18 cellular contexts compared by ENCODE assay signal in the genomic region with DNA sequence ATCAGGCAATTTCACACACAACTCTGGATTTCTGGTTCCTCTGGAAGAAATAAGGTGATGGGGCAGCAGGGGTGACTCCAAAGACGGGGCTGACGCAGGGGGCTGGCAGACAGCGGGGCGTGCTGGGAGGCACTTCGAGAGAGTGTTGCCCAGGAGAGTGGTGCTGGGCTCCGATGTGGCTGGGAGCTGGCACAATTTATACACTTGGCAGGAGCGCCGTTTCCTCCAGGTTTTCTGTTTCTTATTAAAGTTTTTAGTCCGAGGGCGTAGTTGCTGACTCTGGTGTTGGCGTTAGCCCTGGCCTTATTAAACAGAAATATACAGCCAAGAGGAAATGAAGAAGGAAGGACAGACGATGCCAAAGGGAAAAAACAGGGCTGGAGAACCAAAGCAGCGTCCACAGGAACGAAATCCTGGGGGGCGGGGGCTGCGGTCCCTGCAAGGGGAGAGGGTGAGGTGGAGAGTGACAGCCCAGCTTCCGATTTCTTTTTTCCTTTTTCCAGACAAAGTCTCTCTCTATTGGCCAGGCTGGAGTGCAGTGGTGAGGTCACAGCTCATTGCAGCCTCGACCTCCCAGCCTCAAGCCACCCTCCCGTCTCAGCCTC.
A peak's percentile ranks its signal among the peaks of the same experiment; 100 is the strongest.
DNase-seq lines count a peak whose midpoint lies in the region; ATAC-seq, FAIRE-seq and TF ChIP-seq lines count a peak whose summit lies in the region.
"Had no signal": no experiment of that assay in that cellular context is flagged by ENCODE, and none has a peak within 500 bp of the region (broad histone marks: within the 10 kb centered on the region; RNA-seq: fewer than 3 reads in every experiment).

No MANE protein-coding gene starts in this region.

- no peak overlapping the region for H3K4me2 ChIP-seq in HepG2 (ENCODE audit: low read depth, low read length)
- H3K4me2 ChIP-seq in OCI-LY7 (ENCODE audit: low read length), result no peak overlapping the region

- H3K27ac ChIP-seq in liver (ENCODE audit: low read depth in 1 of 2, low read length in 2 of 2), result peak overlapping the region; percentile 36 to 42
- no peak overlapping the region for H3K27ac ChIP-seq in HepG2 (ENCODE audit: extremely low read length, insufficient read depth, low read length)
- H3K27ac ChIP-seq in OCI-LY7 (ENCODE audit: low read depth, low read length, poor library complexity, severe bottlenecking), result no peak overlapping the region
- H3K27ac ChIP-seq: tibial artery had no signal

- BruUV-seq in HepG2 (replicated peaks; lab: Mats Ljungman, UMichigan) (no TSS peak), OCI-LY7 (replicated peaks; lab: Mats Ljungman, UMichigan) (no TSS peak)

- H3K4me1 ChIP-seq in liver (ENCODE audit: control insufficient read depth in 4 of 4, insufficient read depth in 4 of 4, low read length in 3 of 4) (no peaks in the 10 kb centered on the region), HepG2 (ENCODE audit: insufficient read depth, low read length) (no peaks in the 10 kb centered on the region), OCI-LY7 (ENCODE audit: insufficient read depth, low read length, poor library complexity, severe bottlenecking) (no peaks in the 10 kb centered on the region)
- H3K4me1 ChIP-seq: HAP-1, Peyer's patch had no signal

- WGBS in liver, result 71% methylated on average over 19 of the region's 19 CpGs
- WGBS in HepG2 (ENCODE audit: low lambda C conversion rate), result 46% methylated on average over 19 of the region's 19 CpGs

- intact Hi-C loops in HepG2 (cut with micrococcal nuclease; ENCODE audit: unreplicated experiment), result no loop called here
- intact Hi-C loops in OCI-LY7 (cut with micrococcal nuclease; ENCODE audit: unreplicated experiment), result no loop called here

- CTCF ChIA-PET in HepG2 (lab: Yijun Ruan, JAX; ENCODE audit: low intra/inter-chr PET ratio, low total read pairs), result no interaction called here
- CTCF ChIA-PET in OCI-LY7 (lab: Charles Lee; ENCODE audit: unreplicated experiment), result no interaction called here

- TF ChIP-seq CTCF in liver (IDR thresholded peaks at IDR 0.05; ENCODE audit: low read depth, low read length, missing input control) (no peak), HepG2 (CRISPR knock-in tag; IDR thresholded peaks at IDR 0.05) (no peak), OCI-LY7 (conservative IDR thresholded peaks at IDR 0.05; ENCODE audit: low read length) (no peak)

- in situ Hi-C loops in HepG2 (cut with HindIII; ENCODE audit: extremely low pct_ligation_motif_present, low pct_unique_long_range_greater_than_20kb), result no loop called here

- H4K20me1 ChIP-seq in HepG2 (ENCODE audit: insufficient read depth, low read length) (no peaks in the 10 kb centered on the region), OCI-LY7 (ENCODE audit: insufficient read depth, low read length) (no peaks in the 10 kb centered on the region)

- H3K27me3 ChIP-seq in liver (ENCODE audit: control insufficient read depth in 4 of 4, insufficient read depth in 4 of 4, low read length in 3 of 4), result no peaks in the 10 kb centered on the region
- H3K27me3 ChIP-seq in HepG2 (ENCODE audit: control insufficient read depth in 1 of 2, insufficient read depth in 2 of 2, low read length in 2 of 2), result peaks cover 0 to 28% of the 10 kb centered on the region in 2 experiments; a peak in 3 of 5 replicates
- H3K27me3 ChIP-seq: Peyer's patch had no signal

- H3K9ac ChIP-seq in liver (ENCODE audit: low read depth in 1 of 2, low read length in 2 of 2) (no peak overlapping the region), HepG2 (ENCODE audit: insufficient read depth, low read depth, low read length) (no peak overlapping the region)

- no peaks in the 10 kb centered on the region for H3K36me3 ChIP-seq in liver (ENCODE audit: control insufficient read depth in 4 of 4, insufficient read depth in 3 of 4, low read depth in 1 of 4, low read length in 3 of 4)
- H3K36me3 ChIP-seq in HepG2 (replicated peaks in 1 of 2; ENCODE audit: control insufficient read depth in 1 of 2, insufficient read depth in 2 of 2, low read length in 2 of 2), result no peaks in the 10 kb centered on the region
- H3K36me3 ChIP-seq in OCI-LY7 (ENCODE audit: insufficient read depth, low read length), result no peaks in the 10 kb centered on the region
- H3K36me3 ChIP-seq: HAP-1, Peyer's patch, tibial artery had no signal

- ATAC-seq in HepG2 (no peak), GM18520 (IDR thresholded peaks at IDR 0.05; ENCODE audit: unreplicated experiment) (no peak), HG03159 (IDR thresholded peaks at IDR 0.05; ENCODE audit: unreplicated experiment) (no peak)
- ATAC-seq: GM12878 had no signal

- no peak for FAIRE-seq in HepG2 (lab: Jason Lieb, UNC)
- FAIRE-seq: GM12878, keratinocyte had no signal

- no peaks in the 10 kb centered on the region for H3K9me3 ChIP-seq in liver (ENCODE audit: control insufficient read depth in 4 of 4, low read length in 3 of 4)
- H3K9me3 ChIP-seq in HepG2 (ENCODE audit: low read length), result no peaks in the 10 kb centered on the region
- no peaks in the 10 kb centered on the region for H3K9me3 ChIP-seq in OCI-LY7 (ENCODE audit: low read length)
- H3K9me3 ChIP-seq: HAP-1, Peyer's patch, tibial artery had no signal

- H3K4me3 ChIP-seq in liver (ENCODE audit: low read depth in 1 of 3, low read length in 3 of 3) (no peak overlapping the region), HepG2 (replicated peaks in 1 of 3; ENCODE audit: insufficient read depth in 1 of 3, low read depth in 2 of 3, low read length in 3 of 3) (no peak overlapping the region), OCI-LY7 (ENCODE audit: low read depth, low read length, poor library complexity, severe bottlenecking) (no peak overlapping the region)
- H3K4me3 ChIP-seq: GM12878, HAP-1, Peyer's patch, tibial artery had no signal

- TF ChIP-seq RAD21 in liver (IDR thresholded peaks at IDR 0.05) (no peak), HepG2 (CRISPR knock-in tag; IDR thresholded peaks at IDR 0.05) (no peak)

- no peak for TF ChIP-seq EP300 in HepG2 (IDR thresholded peaks at IDR 0.05; ENCODE audit: low read depth in 2 of 2, low read length in 2 of 2)
- no peak for TF ChIP-seq EP300 in HepG2 (CRISPR knock-in tag; IDR thresholded peaks at IDR 0.05; ENCODE audit: borderline replicate concordance)

- TF ChIP-seq POLR2A in HepG2 (IDR thresholded peaks at IDR 0.05; ENCODE audit: insufficient read depth in 1 of 2, low read depth in 2 of 2, low read length in 2 of 2), result no peak

- POLR2A ChIA-PET in HepG2 (lab: Yijun Ruan, JAX) (no interaction called here), OCI-LY7 (lab: Charles Lee) (no interaction called here)

- DNase-seq in HepG2 (ENCODE audit: low spot score) (no peak), globus pallidus (ENCODE audit: low spot score) (peak; percentile 37), pons (ENCODE audit: low spot score) (peak; percentile 27), COLO829 (ENCODE audit: low spot score) (no peak), OCI-LY7 (ENCODE audit: low spot score) (no peak)
- DNase-seq: COR-L47, dermis blood vessel endothelial cell, MV-4-11, NCI-H2081 treated with DMSO at 0.1 percent for 48 hours, NCI-H526 treated with DMSO at 0.1 percent for 48 hours, Peyer's patch, tibial artery had no signal

- H3K79me2 ChIP-seq in HepG2 (ENCODE audit: insufficient read depth, low read length), result no peaks in the 10 kb centered on the region
- no peaks in the 10 kb centered on the region for H3K79me2 ChIP-seq in OCI-LY7 (ENCODE audit: insufficient read depth, low read depth, low read length)

- H2AFZ ChIP-seq in HepG2 (ENCODE audit: low read length) (no peak overlapping the region), OCI-LY7 (ENCODE audit: low read length) (no peak overlapping the region)

- H3K9me2 ChIP-seq in OCI-LY7 (ENCODE audit: insufficient read depth, low read length), result no peaks in the 10 kb centered on the region

TF ChIP-seq in liver, 16 proteins besides CTCF, POLR2A, EP300 and RAD21 (continues in another document):
- TF ChIP-seq, protein P1, sequence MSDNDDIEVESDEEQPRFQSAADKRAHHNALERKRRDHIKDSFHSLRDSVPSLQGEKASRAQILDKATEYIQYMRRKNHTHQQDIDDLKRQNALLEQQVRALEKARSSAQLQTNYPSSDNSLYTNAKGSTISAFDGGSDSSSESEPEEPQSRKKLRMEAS (IDR thresholded peaks at IDR 0.05), result no peak
- TF ChIP-seq YY1 (IDR thresholded peaks at IDR 0.05) (no peak), ATF3 (IDR thresholded peaks at IDR 0.05) (no peak), FOXA2 (IDR thresholded peaks at IDR 0.05) (no peak), NR2F2 (IDR thresholded peaks at IDR 0.05) (peak; percentile 23)

TF ChIP-seq in HepG2, 621 proteins besides CTCF, POLR2A, EP300 and RAD21 (continues in another document):
- TF ChIP-seq SIN3A (IDR thresholded peaks at IDR 0.05; ENCODE audit: borderline replicate concordance, low read depth, low read length) (no peak), CBX2 (IDR thresholded peaks at IDR 0.05; ENCODE audit: low read depth, low read length) (no peak), CBX2 (CRISPR knock-in tag; IDR thresholded peaks at IDR 0.05; ENCODE audit: low read depth) (no peak), ZNF850 (CRISPR knock-in tag; conservative IDR thresholded peaks at IDR 0.05) (no peak), ZNF883 (CRISPR knock-in tag; IDR thresholded peaks at IDR 0.05; ENCODE audit: not compliant biosample characterization) (no peak)
- TF ChIP-seq, protein P2, sequence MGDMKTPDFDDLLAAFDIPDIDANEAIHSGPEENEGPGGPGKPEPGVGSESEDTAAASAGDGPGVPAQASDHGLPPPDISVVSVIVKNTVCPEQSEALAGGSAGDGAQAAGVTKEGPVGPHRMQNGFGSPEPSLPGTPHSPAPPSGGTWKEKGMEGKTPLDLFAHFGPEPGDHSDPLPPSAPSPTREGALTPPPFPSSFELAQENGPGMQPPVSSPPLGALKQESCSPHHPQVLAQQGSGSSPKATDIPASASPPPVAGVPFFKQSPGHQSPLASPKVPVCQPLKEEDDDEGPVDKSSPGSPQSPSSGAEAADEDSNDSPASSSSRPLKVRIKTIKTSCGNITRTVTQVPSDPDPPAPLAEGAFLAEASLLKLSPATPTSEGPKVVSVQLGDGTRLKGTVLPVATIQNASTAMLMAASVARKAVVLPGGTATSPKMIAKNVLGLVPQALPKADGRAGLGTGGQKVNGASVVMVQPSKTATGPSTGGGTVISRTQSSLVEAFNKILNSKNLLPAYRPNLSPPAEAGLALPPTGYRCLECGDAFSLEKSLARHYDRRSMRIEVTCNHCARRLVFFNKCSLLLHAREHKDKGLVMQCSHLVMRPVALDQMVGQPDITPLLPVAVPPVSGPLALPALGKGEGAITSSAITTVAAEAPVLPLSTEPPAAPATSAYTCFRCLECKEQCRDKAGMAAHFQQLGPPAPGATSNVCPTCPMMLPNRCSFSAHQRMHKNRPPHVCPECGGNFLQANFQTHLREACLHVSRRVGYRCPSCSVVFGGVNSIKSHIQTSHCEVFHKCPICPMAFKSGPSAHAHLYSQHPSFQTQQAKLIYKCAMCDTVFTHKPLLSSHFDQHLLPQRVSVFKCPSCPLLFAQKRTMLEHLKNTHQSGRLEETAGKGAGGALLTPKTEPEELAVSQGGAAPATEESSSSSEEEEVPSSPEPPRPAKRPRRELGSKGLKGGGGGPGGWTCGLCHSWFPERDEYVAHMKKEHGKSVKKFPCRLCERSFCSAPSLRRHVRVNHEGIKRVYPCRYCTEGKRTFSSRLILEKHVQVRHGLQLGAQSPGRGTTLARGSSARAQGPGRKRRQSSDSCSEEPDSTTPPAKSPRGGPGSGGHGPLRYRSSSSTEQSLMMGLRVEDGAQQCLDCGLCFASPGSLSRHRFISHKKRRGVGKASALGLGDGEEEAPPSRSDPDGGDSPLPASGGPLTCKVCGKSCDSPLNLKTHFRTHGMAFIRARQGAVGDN (CRISPR knock-in tag; IDR thresholded peaks at IDR 0.05), result no peak

Comparison
In these comparisons a context has a peak if more than half of its experiments do, and no peak if none do; other contexts are left out.
1. H3K27ac ChIP-seq: peak in liver (2 of 2); none in HepG2 (single experiment) and OCI-LY7 (single experiment).
2. DNase-seq: peak in globus pallidus (single experiment) and pons (single experiment); none in HepG2 (single experiment), COLO829 (single experiment) and OCI-LY7 (single experiment).